Comparison of ENCODE assay signal across 26 cellular contexts in genomic region chr7:69465262-69465661, GRCh38.
"Had no signal": no experiment of that assay in that cellular context is flagged by ENCODE, and none has a peak within 500 bp of the region (broad histone marks: within the 10 kb centered on the region; RNA-seq: fewer than 3 reads in every experiment).

No MANE protein-coding gene starts in this region.

- DNase-seq: activated CD4-positive, alpha-beta memory T cell treated with anti-CD3 and anti-CD28 coated beads for 36 hours; activated CD4-positive, alpha-beta T cell treated with anti-CD3 and anti-CD28 coated beads for 36 hours; activated CD4-positive, alpha-beta T cell treated with anti-CD3 and anti-CD28 coated beads, Interleukin-2, amount 10 ng/mL, durations not matched to agents 24 days and 14 days; activated CD4-positive, CD25-positive, alpha-beta regulatory T cell; activated CD4-positive, CD25-positive, alpha-beta regulatory T cell treated with anti-CD3 and anti-CD28 coated beads, Interleukin-2, amount 50 U/mL, for 72 hours; activated CD8-positive, alpha-beta memory T cell treated with anti-CD3 and anti-CD28 coated beads, Interleukin-2, amount 10 ng/mL, durations not matched to agents 7 days and 5 days; activated CD8-positive, alpha-beta memory T cell treated with anti-CD3 and anti-CD28 coated beads, Interleukin-2, amount 50 U/mL, for 4 hours; activated CD8-positive, alpha-beta T cell treated with anti-CD3 and anti-CD28 coated beads, Interleukin-2, amount 10 ng/mL, durations not matched to agents 7 days and 5 days; activated effector memory CD4-positive, alpha-beta T cell treated with anti-CD3 and anti-CD28 coated beads, Interleukin-2, amount 50 U/mL, for 16 hours; activated naive CD4-positive, alpha-beta T cell treated with anti-CD3 and anti-CD28 coated beads for 36 hours; activated naive CD8-positive, alpha-beta T cell treated with anti-CD3 and anti-CD28 coated beads for 36 hours; activated naive CD8-positive, alpha-beta T cell treated with anti-CD3 and anti-CD28 coated beads, Interleukin-2, amount 50 U/mL, for 24 hours; activated T-cell treated with anti-CD3 and anti-CD28 coated beads, Interleukin-2, amount 50 U/mL, for 1 hour; activated T-cell treated with anti-CD3 and anti-CD28 coated beads, Interleukin-2, amount 50 U/mL, for 48 hours; amygdala; aorta; brain microvascular endothelial cell; dorsolateral prefrontal cortex; effector memory CD4-positive, alpha-beta T cell; endodermal cell; foreskin fibroblast; gastrocnemius medialis; glutamatergic neuron; heart left ventricle; T-helper 2 cell had no signal

- ATAC-seq: activated CD4-positive, alpha-beta T cell treated with anti-CD3 and anti-CD28 coated beads for 36 hours; activated CD8-positive, alpha-beta memory T cell treated with anti-CD3 and anti-CD28 coated beads, Interleukin-2, amount 10 ng/mL, durations not matched to agents 7 days and 5 days; activated CD8-positive, alpha-beta T cell treated with anti-CD3 and anti-CD28 coated beads, Interleukin-2, amount 10 ng/mL, durations not matched to agents 7 days and 5 days; activated naive CD8-positive, alpha-beta T cell treated with anti-CD3 and anti-CD28 coated beads, Interleukin-2, amount 50 U/mL, for 24 hours; esophagus mucosa; gastrocnemius medialis; heart left ventricle had no signal
